25 cellular contexts compared by ENCODE assay signal in genomic region chr2:54374965-54375364, GRCh38.
DNase-seq lines count a peak whose midpoint lies in the region; ATAC-seq, FAIRE-seq and TF ChIP-seq lines count a peak whose summit lies in the region.
"Had no signal": no experiment of that assay in that cellular context is flagged by ENCODE, and none has a peak within 500 bp of the region (broad histone marks: within the 10 kb centered on the region; RNA-seq: fewer than 3 reads in every experiment).

No MANE protein-coding gene starts in this region.

- H4K5ac ChIP-seq in IMR-90 (ENCODE audit: low read depth, low read length), result no peak overlapping the region

- no peak overlapping the region for H2BK20ac ChIP-seq in IMR-90 (ENCODE audit: low read depth, low read length)

- no peak overlapping the region for H2AK9ac ChIP-seq in IMR-90 (replicated peaks; ENCODE audit: low read depth, low read length, poor library complexity)

- DNase-seq in HepG2 (ENCODE audit: low spot score) (no peak), right lobe of liver (no peak), IMR-90 (no peak), kidney (no peak), iPS-NIHi11 (ENCODE audit: low spot score) (no peak), hippocampal formation (lab: John Stamatoyannopoulos, UW) (no peak), HFFc6 (no peak)
- DNase-seq: ACHN; BE2C; C1 segment of cervical spinal cord; CD4-positive, alpha-beta memory T cell; CD4-positive, CD25-positive, alpha-beta regulatory T cell; CD8-positive, alpha-beta memory T cell; COR-L47; DMS 273 treated with DMSO at 0.1 percent for 48 hours; DMS153; DMS53; DMS79; DND-41; EL; GF-D8 had no signal

- CTCF ChIA-PET in HepG2 (lab: Yijun Ruan, JAX; ENCODE audit: low intra/inter-chr PET ratio, low total read pairs), result no interaction called here
- CTCF ChIA-PET in IMR-90 (lab: Yijun Ruan, JAX), result no interaction called here

- no peak overlapping the region for H3K14ac ChIP-seq in IMR-90 (replicated peaks; ENCODE audit: low read depth, low read length)

- intact Hi-C loops in HepG2 (cut with micrococcal nuclease; ENCODE audit: unreplicated experiment), result no loop called here
- intact Hi-C loops in right lobe of liver (cut with DNase I), result no loop called here
- intact Hi-C loops in IMR-90 (cut with micrococcal nuclease), result no loop called here
- intact Hi-C loops in kidney (cut with DNase I), result no loop called here

- H3K9ac ChIP-seq in HepG2 (ENCODE audit: insufficient read depth, low read depth, low read length), result no peak overlapping the region
- no peak overlapping the region for H3K9ac ChIP-seq in IMR-90 (ENCODE audit: low read depth, low read length)
- H3K9ac ChIP-seq in kidney (ENCODE audit: low read length in 2 of 2), result no peak overlapping the region
- H3K9ac ChIP-seq: BLaER1 had no signal

- no peak for FAIRE-seq in HepG2 (lab: Jason Lieb, UNC)
- FAIRE-seq in kidney (lab: Jason Lieb, UNC), result peak; percentile 6
- FAIRE-seq: GM12891 had no signal

- no peak for TF ChIP-seq POLR2A in HepG2 (IDR thresholded peaks at IDR 0.05; ENCODE audit: insufficient read depth in 1 of 2, low read depth in 2 of 2, low read length in 2 of 2)
- TF ChIP-seq POLR2A in right lobe of liver (IDR thresholded peaks at IDR 0.05), result no peak
- no peak for TF ChIP-seq POLR2A in IMR-90 (IDR thresholded peaks at IDR 0.05; ENCODE audit: low read depth, low read length)

- POLR2A ChIA-PET in HepG2 (lab: Yijun Ruan, JAX), result no interaction called here
- POLR2A ChIA-PET in IMR-90 (lab: Charles Lee; ENCODE audit: unreplicated experiment), result no interaction called here

- no peak overlapping the region for H2BK15ac ChIP-seq in IMR-90 (ENCODE audit: low read depth, low read length)

- H4K8ac ChIP-seq in IMR-90 (ENCODE audit: low read depth in 2 of 2, low read length in 2 of 2), result no peak overlapping the region

- no peaks in the 10 kb centered on the region for H3K36me3 ChIP-seq in HepG2 (replicated peaks in 1 of 2; ENCODE audit: control insufficient read depth in 1 of 2, insufficient read depth in 2 of 2, low read length in 2 of 2)
- H3K36me3 ChIP-seq in right lobe of liver, result no peaks in the 10 kb centered on the region
- no peaks in the 10 kb centered on the region for H3K36me3 ChIP-seq in IMR-90 (ENCODE audit: control insufficient read depth, insufficient read depth, low read length)
- H3K36me3 ChIP-seq in kidney (ENCODE audit: control insufficient read depth in 1 of 2, insufficient read depth in 2 of 2, low read length in 2 of 2), result no peaks in the 10 kb centered on the region
- H3K36me3 ChIP-seq: BE2C, BLaER1 had no signal

- ATAC-seq in HepG2 (no peak), right lobe of liver (no peak), IMR-90 (ENCODE audit: low read depth) (no peak)

- H4K91ac ChIP-seq in IMR-90 (ENCODE audit: insufficient read depth, low read depth, low read length), result no peak overlapping the region

- H4K20me1 ChIP-seq in HepG2 (ENCODE audit: insufficient read depth, low read length) (no peaks in the 10 kb centered on the region), IMR-90 (ENCODE audit: insufficient read depth, low read length) (no peaks in the 10 kb centered on the region)
- H4K20me1 ChIP-seq: BLaER1 had no signal

- no TSS peak for BruUV-seq in HepG2 (replicated peaks; lab: Mats Ljungman, UMichigan)
- no TSS peak for BruUV-seq in IMR-90 (replicated peaks; lab: Mats Ljungman, UMichigan)

- H3K27me3 Mint-ChIP-seq in HFFc6 (ENCODE audit: insufficient read depth), result peaks cover 24% of the 10 kb centered on the region

- H2AFZ ChIP-seq in HepG2 (ENCODE audit: low read length), result no peak overlapping the region
- H2AFZ ChIP-seq in IMR-90 (replicated peaks; ENCODE audit: low read length, poor library complexity), result no peak overlapping the region

- H3K4me1 Mint-ChIP-seq in HFFc6 (ENCODE audit: low read depth), result peaks cover 7% of the 10 kb centered on the region
- H3K4me1 Mint-ChIP-seq: CD14-positive monocyte; CD4-positive, alpha-beta memory T cell; CD4-positive, CD25-positive, alpha-beta regulatory T cell; CD8-positive, alpha-beta memory T cell had no signal

- no peak overlapping the region for H3K56ac ChIP-seq in IMR-90 (ENCODE audit: extremely low read depth, insufficient read depth, low read length)

- H3K9me3 Mint-ChIP-seq in HFFc6, result no peaks in the 10 kb centered on the region

- no peak overlapping the region for H3K23ac ChIP-seq in IMR-90 (ENCODE audit: low read depth, low read length)

- no peak overlapping the region for H2AK5ac ChIP-seq in IMR-90 (ENCODE audit: low read depth, low read length)

- H3K9me3 ChIP-seq in HepG2 (ENCODE audit: low read length) (no peaks in the 10 kb centered on the region), right lobe of liver (no peaks in the 10 kb centered on the region), IMR-90 (ENCODE audit: control insufficient read depth, insufficient read depth, low read length) (no peaks in the 10 kb centered on the region), kidney (ENCODE audit: control insufficient read depth in 1 of 2, low read length in 2 of 2) (no peaks in the 10 kb centered on the region)
- H3K9me3 ChIP-seq: BE2C, BLaER1 had no signal

- no peak for TF ChIP-seq EP300 in HepG2 (IDR thresholded peaks at IDR 0.05; ENCODE audit: low read depth in 2 of 2, low read length in 2 of 2)
- TF ChIP-seq EP300 in HepG2 (CRISPR knock-in tag; IDR thresholded peaks at IDR 0.05; ENCODE audit: borderline replicate concordance), result no peak

- peaks cover 5 to 64% of the 10 kb centered on the region in 2 experiments; a peak in 4 of 5 replicates for H3K27me3 ChIP-seq in HepG2 (ENCODE audit: control insufficient read depth in 1 of 2, insufficient read depth in 2 of 2, low read length in 2 of 2)
- H3K27me3 ChIP-seq in right lobe of liver, result no peaks in the 10 kb centered on the region
- H3K27me3 ChIP-seq in IMR-90 (ENCODE audit: control insufficient read depth, insufficient read depth, low read length), result peaks cover 2% of the 10 kb centered on the region; the same call in 1 of the 2 replicates
- H3K27me3 ChIP-seq: BE2C, BLaER1 had no signal

- TF ChIP-seq RAD21 in HepG2 (CRISPR knock-in tag; IDR thresholded peaks at IDR 0.05), result no peak
- TF ChIP-seq RAD21 in IMR-90 (IDR thresholded peaks at IDR 0.05; ENCODE audit: low read length), result no peak

- H3K4me3 ChIP-seq in HepG2 (replicated peaks in 1 of 3; ENCODE audit: insufficient read depth in 1 of 3, low read depth in 2 of 3, low read length in 3 of 3) (no peak overlapping the region), right lobe of liver (no peak overlapping the region), IMR-90 (ENCODE audit: insufficient read depth, low read depth, low read length) (no peak overlapping the region), kidney (ENCODE audit: low read length in 2 of 2) (no peak overlapping the region)
- H3K4me3 ChIP-seq: BLaER1 had no signal

- no peak overlapping the region for H3K27ac ChIP-seq in HepG2 (ENCODE audit: extremely low read length, insufficient read depth, low read length)
- no peak overlapping the region for H3K27ac ChIP-seq in right lobe of liver
- H3K27ac ChIP-seq in IMR-90 (ENCODE audit: insufficient read depth, low read length), result no peak overlapping the region
- no peak overlapping the region for H3K27ac ChIP-seq in kidney (ENCODE audit: low read depth in 2 of 2, low read length in 2 of 2)
- H3K27ac ChIP-seq: 22Rv1, BLaER1 had no signal

- no peak overlapping the region for H3K27ac Mint-ChIP-seq in HFFc6
- H3K27ac Mint-ChIP-seq: CD14-positive monocyte; CD4-positive, alpha-beta memory T cell; CD4-positive, CD25-positive, alpha-beta regulatory T cell; CD8-positive, alpha-beta memory T cell had no signal

- peaks cover 23% of the 10 kb centered on the region for H3K4me1 ChIP-seq in HepG2 (ENCODE audit: insufficient read depth, low read length)
- H3K4me1 ChIP-seq in right lobe of liver, result no peaks in the 10 kb centered on the region
- H3K4me1 ChIP-seq in IMR-90 (ENCODE audit: control insufficient read depth, insufficient read depth, low read length), result peaks cover 3% of the 10 kb centered on the region; the same call in 1 of the 2 replicates
- H3K4me1 ChIP-seq in kidney (ENCODE audit: control insufficient read depth in 1 of 2, insufficient read depth in 1 of 2, low read depth in 1 of 2, low read length in 2 of 2), result peaks cover 9 to 11% of the 10 kb centered on the region in 2 donors
- H3K4me1 ChIP-seq: BE2C had no signal

- H3K36me3 Mint-ChIP-seq in HFFc6 (ENCODE audit: low read depth), result no peaks in the 10 kb centered on the region
- H3K36me3 Mint-ChIP-seq: CD14-positive monocyte; CD4-positive, alpha-beta memory T cell; CD4-positive, CD25-positive, alpha-beta regulatory T cell had no signal

- no peak overlapping the region for H2BK5ac ChIP-seq in IMR-90 (ENCODE audit: low read depth, low read length, poor library complexity, severe bottlenecking)

- no peaks in the 10 kb centered on the region for H3K79me1 ChIP-seq in IMR-90 (ENCODE audit: low read depth in 1 of 2, low read length in 2 of 2)

- H2BK120ac ChIP-seq in IMR-90 (ENCODE audit: low read depth, low read length), result no peak overlapping the region

- no peak overlapping the region for H3K4me2 ChIP-seq in HepG2 (ENCODE audit: low read depth, low read length)
- no peak overlapping the region for H3K4me2 ChIP-seq in IMR-90 (ENCODE audit: low read depth, low read length)
- H3K4me2 ChIP-seq: BLaER1 had no signal

- TF ChIP-seq CTCF in HepG2 (CRISPR knock-in tag; IDR thresholded peaks at IDR 0.05) (no peak), right lobe of liver (IDR thresholded peaks at IDR 0.05) (no peak), IMR-90 (conservative IDR thresholded peaks at IDR 0.05; ENCODE audit: low read depth, low read length) (no peak), kidney (IDR thresholded peaks at IDR 0.05; ENCODE audit: borderline replicate concordance, extremely low read depth, insufficient read depth) (no peak), HFFc6 (IDR thresholded peaks at IDR 0.05) (no peak)

- no peaks in the 10 kb centered on the region for H3K79me2 ChIP-seq in HepG2 (ENCODE audit: insufficient read depth, low read length)

- no peaks in the 10 kb centered on the region for H3K9me1 ChIP-seq in IMR-90 (ENCODE audit: insufficient read depth, low read length)

- dilution Hi-C loops in IMR-90 (cut with HindIII; ENCODE audit: low sequenced_read_pairs, unreplicated experiment), result no loop called here

- H3K4ac ChIP-seq in IMR-90 (ENCODE audit: low read depth, low read length), result no peak overlapping the region

- no peak overlapping the region for H3K4me3 Mint-ChIP-seq in HFFc6
- H3K4me3 Mint-ChIP-seq: CD14-positive monocyte; CD4-positive, alpha-beta memory T cell; CD4-positive, CD25-positive, alpha-beta regulatory T cell; CD8-positive, alpha-beta memory T cell had no signal

- no peak overlapping the region for H3K18ac ChIP-seq in IMR-90 (ENCODE audit: low read depth, low read length)

- in situ Hi-C loops in HepG2 (cut with HindIII; ENCODE audit: extremely low pct_ligation_motif_present, low pct_unique_long_range_greater_than_20kb) (no loop called here), IMR-90 (cut with MboI; ENCODE audit: low sequenced_read_pairs) (no loop called here)

TF ChIP-seq in HepG2, 621 proteins besides CTCF, POLR2A, EP300 and RAD21 (continues in another document):
- TF ChIP-seq ZNF570 (CRISPR knock-in tag; IDR thresholded peaks at IDR 0.05; ENCODE audit: borderline replicate concordance) (no peak), MAFK (conservative IDR thresholded peaks at IDR 0.05 in 1 of 2, IDR thresholded peaks at IDR 0.05 in 1 of 2; ENCODE audit: low read length in 2 of 2) (peak; percentile 67 to 75)

TF ChIP-seq in IMR-90, 13 proteins besides CTCF, POLR2A, EP300 and RAD21:
- TF ChIP-seq MAFK (IDR thresholded peaks at IDR 0.05; ENCODE audit: low read depth, low read length) (peak; percentile 52), MAZ (IDR thresholded peaks at IDR 0.05; ENCODE audit: borderline replicate concordance, low read depth, low read length) (no peak)
